Comparison of ENCODE assay signal across 8 cellular contexts in genomic region chr14:100586520-100587247, GRCh38. TPM values are rescaled to one million over a fixed set of nuclear protein-coding genes. Genes with fewer than 3 reads are reported as not detected.
A peak's percentile ranks its signal among the peaks of the same experiment; 100 is the strongest.
DNase-seq lines count a peak whose midpoint lies in the region; ATAC-seq and TF ChIP-seq lines count a peak whose summit lies in the region.

No MANE protein-coding gene starts in this region.

- H3K9me3 Mint-ChIP-seq in MCF 10A (ENCODE audit: unreplicated experiment), result no peaks in the 10 kb centered on the region

- CTCF ChIA-PET in Panc1 (lab: Charles Lee) (no interaction called here), MCF 10A (lab: Yijun Ruan, JAX) (no interaction called here)

- in situ Hi-C loops in Panc1 (cut with HindIII; ENCODE audit: low pct_unique_long_range_greater_than_20kb, low sequenced_read_pairs), result no loop called here

- peak; percentile 77 for DNase-seq in NCI-H1436 (lab: John Stamatoyannopoulos, UW)
- DNase-seq in NCI-H1436 treated with DMSO at 0.1 percent for 48 hours (lab: John Stamatoyannopoulos, UW), result no peak
- DNase-seq in Panc1 (ENCODE audit: low read depth, low spot score), result no peak
- DNase-seq in MCF 10A (ENCODE audit: unreplicated experiment), result peak; percentile 84
- DNase-seq in left kidney (ENCODE audit: low read depth, low spot score), result peak; percentile 64
- peak in 2 of 3 experiments; percentile 25 to 31 for DNase-seq in stimulated activated CD4-positive, alpha-beta T cell treated with anti-CD3 and anti-CD28 coated beads, TNF-alpha, amount 100 ng/mL, for 4 hours (ENCODE audit: low read depth in 3 of 3)
- no peak for DNase-seq in cortex of kidney (lab: John Stamatoyannopoulos, UW)

- peak overlapping the region; percentile 70 for H3K4me3 Mint-ChIP-seq in MCF 10A (ENCODE audit: unreplicated experiment)

- H3K4me3 ChIP-seq in Panc1 (ENCODE audit: low read depth in 2 of 2, low read length in 2 of 2), result peak overlapping the region; percentile 55 to 57

- H3K4me1 ChIP-seq in Panc1 (ENCODE audit: control insufficient read depth, insufficient read depth, low read length), result peaks cover 5% of the 10 kb centered on the region

- no peaks in the 10 kb centered on the region for H3K36me3 ChIP-seq in Panc1 (ENCODE audit: control insufficient read depth, insufficient read depth, low read length)

- ATAC-seq in Panc1 (peak; percentile 86), HG03097 (IDR thresholded peaks at IDR 0.05; ENCODE audit: low FRiP score, unreplicated experiment) (no peak)

- H3K27me3 ChIP-seq in Panc1 (ENCODE audit: control insufficient read depth, insufficient read depth, low read length), result no peaks in the 10 kb centered on the region

- peaks cover 1% of the 10 kb centered on the region for H3K27me3 Mint-ChIP-seq in MCF 10A (ENCODE audit: insufficient read depth, unreplicated experiment)

- no peak for TF ChIP-seq CTCF in Panc1 (IDR thresholded peaks at IDR 0.05)
- TF ChIP-seq CTCF in MCF 10A (IDR thresholded peaks at IDR 0.05; ENCODE audit: unreplicated experiment), result no peak

- no peaks in the 10 kb centered on the region for H3K4me1 Mint-ChIP-seq in MCF 10A (ENCODE audit: insufficient read depth, unreplicated experiment)

- intact Hi-C loops in Panc1 (cut with micrococcal nuclease; ENCODE audit: unreplicated experiment), result no loop called here
- intact Hi-C loops in MCF 10A (cut with micrococcal nuclease), result no loop called here

- H3K36me3 Mint-ChIP-seq in MCF 10A (ENCODE audit: insufficient read depth, unreplicated experiment), result peaks cover 6% of the 10 kb centered on the region

- no peaks in the 10 kb centered on the region for H3K9me3 ChIP-seq in Panc1 (ENCODE audit: control insufficient read depth, insufficient read depth, low read depth, low read length)

- H3K27ac Mint-ChIP-seq in MCF 10A (ENCODE audit: low read depth, unreplicated experiment), result no peak overlapping the region

- POLR2A ChIA-PET in Panc1 (lab: Charles Lee) (no interaction called here), MCF 10A (lab: Yijun Ruan, JAX) (no interaction called here)

- no TSS peak for BruUV-seq in Panc1 (replicated peaks; lab: Mats Ljungman, UMichigan)
- BruUV-seq in MCF 10A (replicated peaks; lab: Mats Ljungman, UMichigan), result TSS peak; percentile 85

- H3K27ac ChIP-seq in Panc1 (ENCODE audit: low read length), result peak overlapping the region; percentile 77

RNA-seq across cellular contexts. Expression of gene BEGAIN, which starts 0.5 kb away (rescaled TPM):
- total RNA-seq in Panc1 (2021; ENCODE audit: unreplicated experiment), result 26.5 TPM
- polyA plus RNA-seq in Panc1 (2012; ENCODE audit: insufficient read length), result 37.2 TPM
- 3.6 and 7.0 TPM in 2 replicates for total RNA-seq in MCF 10A (2022)

Comparison
In these comparisons a context has a peak if more than half of its experiments do, and no peak if none do; other contexts are left out.
1. DNase-seq: peak in NCI-H1436 (single experiment), MCF 10A (single experiment), left kidney (single experiment) and stimulated activated CD4-positive, alpha-beta T cell treated with anti-CD3 and anti-CD28 coated beads, TNF-alpha, amount 100 ng/mL, for 4 hours (2 of 3); none in NCI-H1436 treated with DMSO at 0.1 percent for 48 hours (single experiment), Panc1 (single experiment) and cortex of kidney (single experiment).